ENCODE assay signal across 1 cellular context in genomic region chr17:50244771-50245170, GRCh38.
TF ChIP-seq lines count a peak whose summit lies in the region.

No MANE protein-coding gene starts in this region.

TF ChIP-seq in GM23338, 12 proteins besides CTCF, POLR2A, EP300 and RAD21:
- TF ChIP-seq, protein P1, sequence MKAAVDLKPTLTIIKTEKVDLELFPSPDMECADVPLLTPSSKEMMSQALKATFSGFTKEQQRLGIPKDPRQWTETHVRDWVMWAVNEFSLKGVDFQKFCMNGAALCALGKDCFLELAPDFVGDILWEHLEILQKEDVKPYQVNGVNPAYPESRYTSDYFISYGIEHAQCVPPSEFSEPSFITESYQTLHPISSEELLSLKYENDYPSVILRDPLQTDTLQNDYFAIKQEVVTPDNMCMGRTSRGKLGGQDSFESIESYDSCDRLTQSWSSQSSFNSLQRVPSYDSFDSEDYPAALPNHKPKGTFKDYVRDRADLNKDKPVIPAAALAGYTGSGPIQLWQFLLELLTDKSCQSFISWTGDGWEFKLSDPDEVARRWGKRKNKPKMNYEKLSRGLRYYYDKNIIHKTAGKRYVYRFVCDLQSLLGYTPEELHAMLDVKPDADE (IDR thresholded peaks at IDR 0.05): no peak
- no peak for TF ChIP-seq STAT1 (IDR thresholded peaks at IDR 0.05; ENCODE audit: unreplicated experiment)
- TF ChIP-seq CREB1 (CRISPR knock-in tag; IDR thresholded peaks at IDR 0.05; ENCODE audit: low read depth): no peak
- TF ChIP-seq EZH2 (IDR thresholded peaks at IDR 0.05; ENCODE audit: low read depth, unreplicated experiment): no peak
- TF ChIP-seq ZNF114 (CRISPR knock-in tag; IDR thresholded peaks at IDR 0.05): no peak
- TF ChIP-seq JUNB (IDR thresholded peaks at IDR 0.05; ENCODE audit: unreplicated experiment): no peak
- TF ChIP-seq ZNF331 (CRISPR knock-in tag; IDR thresholded peaks at IDR 0.05; ENCODE audit: low read depth): no peak
- no peak for TF ChIP-seq ZNF462 (CRISPR knock-in tag; IDR thresholded peaks at IDR 0.05)
- TF ChIP-seq EZH2phosphoT487 (IDR thresholded peaks at IDR 0.05; ENCODE audit: unreplicated experiment): no peak
- no peak for TF ChIP-seq NANOG (IDR thresholded peaks at IDR 0.05; ENCODE audit: borderline replicate concordance)
- no peak for TF ChIP-seq POLR2AphosphoS5 (IDR thresholded peaks at IDR 0.05; ENCODE audit: low read depth)
- TF ChIP-seq, protein P2, sequence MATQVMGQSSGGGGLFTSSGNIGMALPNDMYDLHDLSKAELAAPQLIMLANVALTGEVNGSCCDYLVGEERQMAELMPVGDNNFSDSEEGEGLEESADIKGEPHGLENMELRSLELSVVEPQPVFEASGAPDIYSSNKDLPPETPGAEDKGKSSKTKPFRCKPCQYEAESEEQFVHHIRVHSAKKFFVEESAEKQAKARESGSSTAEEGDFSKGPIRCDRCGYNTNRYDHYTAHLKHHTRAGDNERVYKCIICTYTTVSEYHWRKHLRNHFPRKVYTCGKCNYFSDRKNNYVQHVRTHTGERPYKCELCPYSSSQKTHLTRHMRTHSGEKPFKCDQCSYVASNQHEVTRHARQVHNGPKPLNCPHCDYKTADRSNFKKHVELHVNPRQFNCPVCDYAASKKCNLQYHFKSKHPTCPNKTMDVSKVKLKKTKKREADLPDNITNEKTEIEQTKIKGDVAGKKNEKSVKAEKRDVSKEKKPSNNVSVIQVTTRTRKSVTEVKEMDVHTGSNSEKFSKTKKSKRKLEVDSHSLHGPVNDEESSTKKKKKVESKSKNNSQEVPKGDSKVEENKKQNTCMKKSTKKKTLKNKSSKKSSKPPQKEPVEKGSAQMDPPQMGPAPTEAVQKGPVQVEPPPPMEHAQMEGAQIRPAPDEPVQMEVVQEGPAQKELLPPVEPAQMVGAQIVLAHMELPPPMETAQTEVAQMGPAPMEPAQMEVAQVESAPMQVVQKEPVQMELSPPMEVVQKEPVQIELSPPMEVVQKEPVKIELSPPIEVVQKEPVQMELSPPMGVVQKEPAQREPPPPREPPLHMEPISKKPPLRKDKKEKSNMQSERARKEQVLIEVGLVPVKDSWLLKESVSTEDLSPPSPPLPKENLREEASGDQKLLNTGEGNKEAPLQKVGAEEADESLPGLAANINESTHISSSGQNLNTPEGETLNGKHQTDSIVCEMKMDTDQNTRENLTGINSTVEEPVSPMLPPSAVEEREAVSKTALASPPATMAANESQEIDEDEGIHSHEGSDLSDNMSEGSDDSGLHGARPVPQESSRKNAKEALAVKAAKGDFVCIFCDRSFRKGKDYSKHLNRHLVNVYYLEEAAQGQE (IDR thresholded peaks at IDR 0.05; ENCODE audit: unreplicated experiment): no peak
